Comparison of ENCODE assay signal across 31 cellular contexts in the genomic region with DNA sequence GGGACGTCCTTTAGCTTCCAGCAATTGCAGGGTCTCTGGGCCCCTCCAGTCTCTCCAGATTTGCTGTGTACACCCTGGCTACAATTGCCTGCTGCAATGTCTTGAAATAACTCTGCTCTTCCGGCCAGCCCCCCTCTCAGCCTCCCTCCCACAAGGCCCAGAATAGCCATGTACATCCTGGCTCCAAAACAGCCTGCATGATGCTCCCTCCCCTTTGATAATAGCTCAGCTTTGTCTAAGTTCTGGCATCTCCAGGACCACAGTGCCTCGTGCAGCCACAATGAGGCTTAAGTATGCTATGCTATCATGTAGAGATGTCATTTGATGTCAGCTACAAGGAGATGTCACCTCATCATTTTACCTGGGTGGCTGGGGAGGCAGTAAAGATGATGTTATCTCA.
"Had no signal": no experiment of that assay in that cellular context is flagged by ENCODE, and none has a peak within 500 bp of the region (broad histone marks: within the 10 kb centered on the region; RNA-seq: fewer than 3 reads in every experiment).

No MANE protein-coding gene starts in this region.

- H3K9me3 Mint-ChIP-seq: activated T-helper 1 cell treated with anti-CD3 and anti-CD28 coated beads, Interleukin-12 subunit alpha, Interleukin-12 subunit beta, Interleukin-2, Interleukin-4 antibody, amounts not matched to agents 30 ng/mL and 10 ng/mL and 1 ng/mL, durations not matched to agents 14 hours and 24 hours and 36 hours; activated T-helper 2 cell treated with anti-CD3 and anti-CD28 coated beads, Interferon-gamma antibody, Interleukin-2, Interleukin-4, amounts not matched to agents 10 μg/mL and 5 μg/mL and 100 μg/mL, durations not matched to agents 14 hours and 24 hours and 36 hours; endodermal cell had no signal

- H3K4me3 ChIP-seq: adrenal gland, ascending aorta, breast epithelium, cardiac muscle cell, colonic mucosa, heart left ventricle had no signal

- H3K27me3 Mint-ChIP-seq: activated CD4-positive, alpha-beta memory T cell treated with anti-CD3 and anti-CD28 coated beads for 36 hours; activated CD4-positive, alpha-beta T cell treated with anti-CD3 and anti-CD28 coated beads for 36 hours; activated CD4-positive, alpha-beta T cell treated with anti-CD3 and anti-CD28 coated beads, Interleukin-2, amount 10 ng/mL, durations not matched to agents 24 days and 14 days; activated CD8-positive, alpha-beta memory T cell treated with anti-CD3 and anti-CD28 coated beads, Interleukin-2, amount 10 ng/mL, durations not matched to agents 7 days and 5 days; activated naive CD4-positive, alpha-beta T cell treated with anti-CD3 and anti-CD28 coated beads, Interleukin-2, amount 50 U/mL, for 24 hours; activated naive CD8-positive, alpha-beta T cell treated with anti-CD3 and anti-CD28 coated beads, Interleukin-2, amount 50 U/mL, for 24 hours; brain had no signal

- H3K36me3 Mint-ChIP-seq: activated CD4-positive, alpha-beta memory T cell treated with anti-CD3 and anti-CD28 coated beads for 36 hours; activated CD8-positive, alpha-beta memory T cell treated with anti-CD3 and anti-CD28 coated beads, Interleukin-2, amount 10 ng/mL, durations not matched to agents 7 days and 5 days; activated naive CD4-positive, alpha-beta T cell treated with anti-CD3 and anti-CD28 coated beads, Interleukin-2, amount 50 U/mL, for 24 hours; activated naive CD8-positive, alpha-beta T cell treated with anti-CD3 and anti-CD28 coated beads for 36 hours had no signal

- H3K4me3 Mint-ChIP-seq: activated CD4-positive, alpha-beta memory T cell treated with anti-CD3 and anti-CD28 coated beads for 36 hours; activated CD4-positive, alpha-beta T cell treated with anti-CD3 and anti-CD28 coated beads for 36 hours; activated CD4-positive, alpha-beta T cell treated with anti-CD3 and anti-CD28 coated beads, Interleukin-2, amount 10 ng/mL, durations not matched to agents 24 days and 14 days; activated CD8-positive, alpha-beta memory T cell treated with anti-CD3 and anti-CD28 coated beads, Interleukin-2, amount 10 ng/mL, durations not matched to agents 7 days and 5 days; activated CD8-positive, alpha-beta T cell treated with anti-CD3 and anti-CD28 coated beads, Interleukin-2, amount 10 ng/mL, durations not matched to agents 7 days and 5 days; activated naive CD4-positive, alpha-beta T cell treated with anti-CD3 and anti-CD28 coated beads for 36 hours; activated naive CD4-positive, alpha-beta T cell treated with anti-CD3 and anti-CD28 coated beads, Interleukin-2, amount 50 U/mL, for 24 hours; activated naive CD8-positive, alpha-beta T cell treated with anti-CD3 and anti-CD28 coated beads for 36 hours; activated naive CD8-positive, alpha-beta T cell treated with anti-CD3 and anti-CD28 coated beads, Interleukin-2, amount 50 U/mL, for 24 hours; activated T-helper 1 cell treated with anti-CD3 and anti-CD28 coated beads, Interleukin-12 subunit alpha, Interleukin-12 subunit beta, Interleukin-2, Interleukin-4 antibody, amounts not matched to agents 30 ng/mL and 10 ng/mL and 1 ng/mL, durations not matched to agents 14 hours and 24 hours and 36 hours; brain; endodermal cell had no signal

- ATAC-seq: activated CD4-positive, alpha-beta T cell treated with anti-CD3 and anti-CD28 coated beads for 36 hours; activated CD8-positive, alpha-beta memory T cell treated with anti-CD3 and anti-CD28 coated beads, Interleukin-2, amount 10 ng/mL, durations not matched to agents 7 days and 5 days; activated CD8-positive, alpha-beta T cell treated with anti-CD3 and anti-CD28 coated beads, Interleukin-2, amount 10 ng/mL, durations not matched to agents 7 days and 5 days; activated naive CD8-positive, alpha-beta T cell treated with anti-CD3 and anti-CD28 coated beads, Interleukin-2, amount 50 U/mL, for 24 hours; esophagus mucosa; heart left ventricle had no signal

- H3K27ac Mint-ChIP-seq: activated CD4-positive, alpha-beta memory T cell treated with anti-CD3 and anti-CD28 coated beads for 36 hours; activated CD4-positive, alpha-beta T cell treated with anti-CD3 and anti-CD28 coated beads for 36 hours; activated CD4-positive, alpha-beta T cell treated with anti-CD3 and anti-CD28 coated beads, Interleukin-2, amount 10 ng/mL, durations not matched to agents 24 days and 14 days; activated CD8-positive, alpha-beta memory T cell treated with anti-CD3 and anti-CD28 coated beads, Interleukin-2, amount 10 ng/mL, durations not matched to agents 7 days and 5 days; activated CD8-positive, alpha-beta T cell treated with anti-CD3 and anti-CD28 coated beads, Interleukin-2, amount 10 ng/mL, durations not matched to agents 7 days and 5 days; activated naive CD4-positive, alpha-beta T cell treated with anti-CD3 and anti-CD28 coated beads for 36 hours; activated naive CD4-positive, alpha-beta T cell treated with anti-CD3 and anti-CD28 coated beads, Interleukin-2, amount 50 U/mL, for 24 hours; activated naive CD8-positive, alpha-beta T cell treated with anti-CD3 and anti-CD28 coated beads for 36 hours; activated naive CD8-positive, alpha-beta T cell treated with anti-CD3 and anti-CD28 coated beads, Interleukin-2, amount 50 U/mL, for 24 hours; activated T-helper 1 cell treated with anti-CD3 and anti-CD28 coated beads, Interleukin-12 subunit alpha, Interleukin-12 subunit beta, Interleukin-2, Interleukin-4 antibody, amounts not matched to agents 30 ng/mL and 10 ng/mL and 1 ng/mL, durations not matched to agents 14 hours and 24 hours and 36 hours; activated T-helper 2 cell treated with anti-CD3 and anti-CD28 coated beads, Interferon-gamma antibody, Interleukin-2, Interleukin-4, amounts not matched to agents 10 μg/mL and 5 μg/mL and 100 μg/mL, durations not matched to agents 14 hours and 24 hours and 36 hours; endodermal cell had no signal

- H3K4me1 Mint-ChIP-seq: activated CD4-positive, alpha-beta T cell treated with anti-CD3 and anti-CD28 coated beads for 36 hours; activated CD4-positive, alpha-beta T cell treated with anti-CD3 and anti-CD28 coated beads, Interleukin-2, amount 10 ng/mL, durations not matched to agents 24 days and 14 days; activated CD8-positive, alpha-beta memory T cell treated with anti-CD3 and anti-CD28 coated beads, Interleukin-2, amount 10 ng/mL, durations not matched to agents 7 days and 5 days; activated naive CD4-positive, alpha-beta T cell treated with anti-CD3 and anti-CD28 coated beads, Interleukin-2, amount 50 U/mL, for 24 hours; activated naive CD8-positive, alpha-beta T cell treated with anti-CD3 and anti-CD28 coated beads for 36 hours; activated naive CD8-positive, alpha-beta T cell treated with anti-CD3 and anti-CD28 coated beads, Interleukin-2, amount 50 U/mL, for 24 hours had no signal

- H3K36me3 ChIP-seq: adrenal gland, ascending aorta, breast epithelium, cardiac muscle cell, colonic mucosa, heart left ventricle had no signal

- H3K9me3 ChIP-seq: adrenal gland, ascending aorta, breast epithelium, colonic mucosa, heart left ventricle had no signal

- DNase-seq: activated CD4-positive, alpha-beta memory T cell treated with anti-CD3 and anti-CD28 coated beads for 36 hours; activated CD4-positive, alpha-beta T cell treated with anti-CD3 and anti-CD28 coated beads for 36 hours; activated CD4-positive, alpha-beta T cell treated with anti-CD3 and anti-CD28 coated beads, Interleukin-2, amount 10 ng/mL, durations not matched to agents 24 days and 14 days; activated CD4-positive, CD25-positive, alpha-beta regulatory T cell; activated CD4-positive, CD25-positive, alpha-beta regulatory T cell treated with anti-CD3 and anti-CD28 coated beads, Interleukin-2, amount 50 U/mL, for 72 hours; activated CD8-positive, alpha-beta memory T cell treated with anti-CD3 and anti-CD28 coated beads, Interleukin-2, amount 10 ng/mL, durations not matched to agents 7 days and 5 days; activated CD8-positive, alpha-beta memory T cell treated with anti-CD3 and anti-CD28 coated beads, Interleukin-2, amount 50 U/mL, for 4 hours; activated CD8-positive, alpha-beta T cell treated with anti-CD3 and anti-CD28 coated beads, Interleukin-2, amount 10 ng/mL, durations not matched to agents 7 days and 5 days; activated effector memory CD4-positive, alpha-beta T cell treated with anti-CD3 and anti-CD28 coated beads, Interleukin-2, amount 50 U/mL, for 16 hours; activated naive CD4-positive, alpha-beta T cell treated with anti-CD3 and anti-CD28 coated beads for 36 hours; activated naive CD8-positive, alpha-beta T cell treated with anti-CD3 and anti-CD28 coated beads for 36 hours; activated naive CD8-positive, alpha-beta T cell treated with anti-CD3 and anti-CD28 coated beads, Interleukin-2, amount 50 U/mL, for 24 hours; activated T-cell treated with anti-CD3 and anti-CD28 coated beads, Interleukin-2, amount 50 U/mL, for 1 hour; activated T-cell treated with anti-CD3 and anti-CD28 coated beads, Interleukin-2, amount 50 U/mL, for 48 hours; adrenal gland; central memory CD4-positive, alpha-beta T cell; cerebellar nuclear complex; colonic mucosa; effector memory CD4-positive, alpha-beta T cell; endodermal cell; foreskin fibroblast; heart left ventricle; T-helper 2 cell had no signal

- H3K4me1 ChIP-seq: adrenal gland, ascending aorta, breast epithelium, colonic mucosa, heart left ventricle had no signal

- H3K27ac ChIP-seq: ascending aorta, breast epithelium, cardiac muscle cell, colonic mucosa, heart left ventricle had no signal

- H3K27me3 ChIP-seq: adrenal gland, ascending aorta, cardiac muscle cell, colonic mucosa, heart left ventricle had no signal
